ENCODE assay signal across 8 cellular contexts in genomic region chr12:21301-22189, GRCh38. TPM values are rescaled to one million over a fixed set of nuclear protein-coding genes. Genes with fewer than 3 reads are reported as not detected.
DNase-seq lines count a peak whose midpoint lies in the region; ATAC-seq and TF ChIP-seq lines count a peak whose summit lies in the region.

No MANE protein-coding gene starts in this region.

- BruUV-seq in PC-3 (replicated peaks; lab: Mats Ljungman, UMichigan): no TSS peak

- no peaks in the 10 kb centered on the region for H4K20me1 ChIP-seq in PC-3 (ENCODE audit: low read length)

- intact Hi-C loops in PC-3 (cut with micrococcal nuclease): no loop called here

- H3K9me3 ChIP-seq in PC-3 (ENCODE audit: low read length): no peaks in the 10 kb centered on the region
- H3K9me3 ChIP-seq in lung (ENCODE audit: control insufficient read depth in 2 of 2, insufficient read depth in 1 of 2, low read length in 1 of 2): no peaks in the 10 kb centered on the region
- no peaks in the 10 kb centered on the region for H3K9me3 ChIP-seq in MG63

- ATAC-seq in GM19467 (IDR thresholded peaks at IDR 0.05; ENCODE audit: unreplicated experiment): peak; percentile 63
- no peak for ATAC-seq in PC-3
- peak; percentile 58 for ATAC-seq in lung (ENCODE audit: insufficient read depth, low FRiP score)
- ATAC-seq in GM18873 (IDR thresholded peaks at IDR 0.05; ENCODE audit: low FRiP score, unreplicated experiment): no peak

- POLR2A ChIA-PET in PC-3 (lab: Charles Lee; ENCODE audit: unreplicated experiment): no interaction called here

- H3K4me2 ChIP-seq in PC-3 (ENCODE audit: low read length): no peak overlapping the region

- H3K36me3 ChIP-seq in PC-3 (ENCODE audit: low read depth, low read length) (peaks cover 13% of the 10 kb centered on the region), lung (ENCODE audit: control insufficient read depth in 2 of 2, insufficient read depth in 2 of 2, low read length in 2 of 2) (peaks cover 4 to 16% of the 10 kb centered on the region in 2 donors), MG63 (no peaks in the 10 kb centered on the region)

- H3K4me1 ChIP-seq in PC-3 (ENCODE audit: insufficient read depth, low read length): no peaks in the 10 kb centered on the region
- H3K4me1 ChIP-seq in lung (ENCODE audit: control insufficient read depth in 2 of 2, insufficient read depth in 2 of 2, low read length in 2 of 2): peaks cover 0 to 5% of the 10 kb centered on the region in 2 donors

- DNase-seq in CD1c-positive myeloid dendritic cell (ENCODE audit: extremely low spot score) (peak; percentile 93), PC-3 (peak; percentile 0), lung (ENCODE audit: low spot score) (peak; percentile 29), NCI-H187 (lab: John Stamatoyannopoulos, UW) (no peak), GDM1 (lab: John Stamatoyannopoulos, UW) (no peak), MG63 (no peak)

- TF ChIP-seq CTCF in PC-3 (conservative IDR thresholded peaks at IDR 0.05; ENCODE audit: low read depth, low read length): no peak
- TF ChIP-seq CTCF in lung (IDR thresholded peaks at IDR 0.05; ENCODE audit: control extremely low read depth, extremely low read depth): no peak

- H3K27ac ChIP-seq in PC-3 (ENCODE audit: low read length) (no peak overlapping the region), lung (ENCODE audit: low read depth in 1 of 2, low read length in 1 of 2) (no peak overlapping the region)

- no peak overlapping the region for H3K4me3 ChIP-seq in PC-3 (ENCODE audit: low read length)
- H3K4me3 ChIP-seq in lung: no peak overlapping the region
- no peak overlapping the region for H3K4me3 ChIP-seq in MG63

- no peak overlapping the region for H2AFZ ChIP-seq in PC-3 (ENCODE audit: low read length)

- H3K9me2 ChIP-seq in PC-3 (replicated peaks; ENCODE audit: low read length): no peaks in the 10 kb centered on the region

- no peaks in the 10 kb centered on the region for H3F3A ChIP-seq in PC-3 (ENCODE audit: low read length, unreplicated experiment)

- no peaks in the 10 kb centered on the region for H3K79me2 ChIP-seq in PC-3 (ENCODE audit: low read length)

- no peak overlapping the region for H3K9ac ChIP-seq in PC-3 (ENCODE audit: low read length)

- no peaks in the 10 kb centered on the region for H3K27me3 ChIP-seq in PC-3 (ENCODE audit: low read length)
- H3K27me3 ChIP-seq in lung (ENCODE audit: control insufficient read depth, insufficient read depth): no peaks in the 10 kb centered on the region
- H3K27me3 ChIP-seq in MG63: no peaks in the 10 kb centered on the region

- WGBS in lung, 2 donors: 78 to 85% methylated on average over 18 of the region's 18 CpGs

- CTCF ChIA-PET in PC-3 (lab: Charles Lee): no interaction called here

RNA-seq across cellular contexts. Expression of gene IQSEC3, which starts 45.0 kb away (rescaled TPM):
- total RNA-seq in PC-3 (2014; rRNA removed): 0.11 TPM in 1 of 2 replicates, not detected in the other
- 1 to 10 TPM in 1 of 2 donors, under 1 TPM in 1; 0.51 to 7.5 TPM for total RNA-seq in lung
- 1 to 10 TPM in 1 of 2 donors, under 1 TPM in 1; 0.29 to 2.5 TPM for polyA plus RNA-seq in lung
- total RNA-seq in MG63 (2014; rRNA removed; shearing (Covaris generic); ENCODE audit: low replicate concordance): not detected in 2 replicates

Comparison
In these comparisons a context has a peak if more than half of its experiments do, and no peak if none do; other contexts are left out.
1. DNase-seq: peak in CD1c-positive myeloid dendritic cell (single experiment), PC-3 (single experiment) and lung (single experiment); none in NCI-H187 (0 of 2), GDM1 (single experiment) and MG63 (single experiment).
2. ATAC-seq: peak in GM19467 (single experiment) and lung (single experiment); none in PC-3 (single experiment) and GM18873 (single experiment).